8 cellular contexts compared by ENCODE assay signal in genomic region chr1:27099904-27100796, GRCh38. TPM values are rescaled to one million over a fixed set of nuclear protein-coding genes. Genes with fewer than 3 reads are reported as not detected.
DNase-seq lines count a peak whose midpoint lies in the region; ATAC-seq and TF ChIP-seq lines count a peak whose summit lies in the region.

No MANE protein-coding gene starts in this region.

- H3K9me3 ChIP-seq in HEK293 (ENCODE audit: control insufficient read depth, insufficient read depth, low read depth, low read length): no peaks in the 10 kb centered on the region
- H3K9me3 ChIP-seq in right atrium auricular region: no peaks in the 10 kb centered on the region
- H3K9me3 ChIP-seq in spleen: no peaks in the 10 kb centered on the region

- peaks cover 3% of the 10 kb centered on the region for H3K36me3 Mint-ChIP-seq in activated B cell treated with CpG ODN at 0.5 μM for 24 hours (ENCODE audit: low read depth)

- intact Hi-C loops in activated B cell treated with CpG ODN at 0.5 μM for 24 hours (cut with micrococcal nuclease) (loop anchor here (5.0 kb wide), 1 partner anchor 507 kb away; no protein-coding TSS in a partner anchor), spleen (cut with DNase I; ENCODE audit: low total_unique reads) (loop anchor here (10.0 kb wide), 2 partner anchors 55 to 95 kb away; partner anchors contain the start of gene SLC9A1)

- H3K27me3 ChIP-seq in right atrium auricular region: no peaks in the 10 kb centered on the region
- no peaks in the 10 kb centered on the region for H3K27me3 ChIP-seq in spleen (replicated peaks in 1 of 7)

- H3K4me3 ChIP-seq in HEK293 (ENCODE audit: low read depth, low read length): no peak overlapping the region
- no peak overlapping the region for H3K4me3 ChIP-seq in right atrium auricular region
- H3K4me3 ChIP-seq in spleen: no peak overlapping the region

- WGBS in spleen, 5 donors: 79 to 89% (median 84%) methylated on average over 29 to 34 of the region's 34 CpGs

- DNase-seq in activated B cell treated with CpG ODN at 0.5 μM for 24 hours (no peak), right atrium auricular region (ENCODE audit: low spot score) (no peak), spleen (no peak), GM10266 (ENCODE audit: extremely low spot score) (no peak), NCI-H524 (lab: John Stamatoyannopoulos, UW) (no peak), SKM-1 treated with dmso at 0.1 percent for 144 hours (lab: John Stamatoyannopoulos, UW; ENCODE audit: unreplicated experiment) (no peak)

- peaks cover 22% of the 10 kb centered on the region for H3K4me1 Mint-ChIP-seq in activated B cell treated with CpG ODN at 0.5 μM for 24 hours

- TF ChIP-seq CTCF in HEK293 (tag by site-specific recombination; IDR thresholded peaks at IDR 0.05) (no peak), activated B cell treated with CpG ODN at 0.5 μM for 24 hours (IDR thresholded peaks at IDR 0.05) (no peak), right atrium auricular region (IDR thresholded peaks at IDR 0.05) (no peak), spleen (IDR thresholded peaks at IDR 0.05 in 8 of 11, conservative IDR thresholded peaks at IDR 0.05 in 3 of 11) (no peak), GM10266 (IDR thresholded peaks at IDR 0.05; ENCODE audit: control insufficient read depth, insufficient read depth, low read depth, missing control alignments) (no peak)

- H3K4me3 Mint-ChIP-seq in activated B cell treated with CpG ODN at 0.5 μM for 24 hours: peak overlapping the region; percentile 66

- peak overlapping the region; percentile 91 for H3K27ac Mint-ChIP-seq in activated B cell treated with CpG ODN at 0.5 μM for 24 hours

- H3K9me3 Mint-ChIP-seq in activated B cell treated with CpG ODN at 0.5 μM for 24 hours: no peaks in the 10 kb centered on the region

- TF ChIP-seq POLR2A in spleen (IDR thresholded peaks at IDR 0.05): no peak

- POLR2A ChIA-PET in HEK293 (lab: Yijun Ruan, JAX): no interaction called here
- POLR2A ChIA-PET in activated B cell treated with CpG ODN at 0.5 μM for 24 hours (lab: Charles Lee): interaction anchor here (0.8 to 1.5 kb wide), 8 partner anchors 12 to 558 kb away, joined by 3 to 15 read pairs (median 6); partner anchors contain the start of genes AHDC1, SLC9A1 and WDTC1

- H3K27ac ChIP-seq in HEK293 (ENCODE audit: extremely low read depth, low read depth, low read length): no peak overlapping the region
- H3K27ac ChIP-seq in right atrium auricular region: peak overlapping the region; percentile 90 to 98
- peak overlapping the region; percentile 27 to 80 (median 71) for H3K27ac ChIP-seq in spleen

- H3K4me1 ChIP-seq in HEK293 (ENCODE audit: control insufficient read depth, insufficient read depth, low read length) (peaks cover 8% of the 10 kb centered on the region), right atrium auricular region (peaks cover 0 to 36% of the 10 kb centered on the region in 2 donors), spleen (peaks cover 17 to 53% (median 36%) of the 10 kb centered on the region in 6 donors)

- H3K36me3 ChIP-seq in HEK293 (ENCODE audit: control insufficient read depth in 2 of 2, insufficient read depth in 1 of 2, low read length in 2 of 2): peaks cover 0 to 36% of the 10 kb centered on the region in 2 experiments; a peak in 1 of 3 replicates
- H3K36me3 ChIP-seq in right atrium auricular region: no peaks in the 10 kb centered on the region
- H3K36me3 ChIP-seq in spleen: peaks cover 0 to 63% (median 26%) of the 10 kb centered on the region in 6 donors

- CTCF ChIA-PET in HEK293 (lab: Yijun Ruan, JAX) (interaction anchor here (0.6 to 15.2 kb wide), 25 partner anchors 12 to 297 kb away, joined by 3 to 329 read pairs (median 4); partner anchors contain the start of gene TRNP1), activated B cell treated with CpG ODN at 0.5 μM for 24 hours (lab: Charles Lee) (interaction anchor here (0.9 to 12.0 kb wide), 12 partner anchors 11 to 295 kb away, joined by 3 to 290 read pairs (median 7); no protein-coding TSS in a partner anchor)

- H3K27me3 Mint-ChIP-seq in activated B cell treated with CpG ODN at 0.5 μM for 24 hours: no peaks in the 10 kb centered on the region

- ATAC-seq in activated B cell treated with CpG ODN at 0.5 μM for 24 hours (ENCODE audit: low read depth): no peak
- no peak for ATAC-seq in HG02678 (IDR thresholded peaks at IDR 0.05; ENCODE audit: unreplicated experiment)

TF ChIP-seq in HEK293, 187 proteins besides CTCF, POLR2A, EP300 and RAD21:
- TF ChIP-seq SP3 (tag by site-specific recombination; IDR thresholded peaks at IDR 0.05) (peak; percentile 40), SP2 (tag by site-specific recombination; IDR thresholded peaks at IDR 0.05) (peak; percentile 71), ZNF398 (tag by site-specific recombination; IDR thresholded peaks at IDR 0.05) (peak; percentile 8; the same call in 1 of the 2 replicates), HOXA7 (CRISPR knock-in tag; IDR thresholded peaks at IDR 0.05; ENCODE audit: borderline replicate concordance) (no peak), WT1 (tag by site-specific recombination; IDR thresholded peaks at IDR 0.05) (peak; percentile 94), ZNF792 (tag by site-specific recombination; IDR thresholded peaks at IDR 0.05) (no peak), GLIS1 (tag by site-specific recombination; IDR thresholded peaks at IDR 0.05) (peak; percentile 82), ZNF341 (tag by site-specific recombination; IDR thresholded peaks at IDR 0.05; ENCODE audit: low read depth) (peak; percentile 54), KLF1 (tag by site-specific recombination; IDR thresholded peaks at IDR 0.05) (peak; percentile 70)

RNA-seq across cellular contexts. Expression of gene SLC9A1, which starts 54.8 kb away (rescaled TPM):
- total RNA-seq in activated B cell treated with CpG ODN at 0.5 μM for 24 hours (12.2 and 13.6 TPM in 2 replicates), right atrium auricular region (10 to 100 TPM; 20.0 to 28.3 TPM), spleen (10 to 100 TPM; 21.2 to 40.4 (median 35.0) TPM)
- polyA plus RNA-seq in spleen: 10 to 100 TPM in 1 of 3 donors, 1 to 10 TPM in 2; 6.0 to 14.8 (median 7.7) TPM
